Comparison of ENCODE assay signal across 1 cellular context in genomic region chr10:5692476-5693358, GRCh38.
TF ChIP-seq lines count a peak whose summit lies in the region.

No MANE protein-coding gene starts in this region.

TF ChIP-seq in K562, 482 proteins besides CTCF, POLR2A, EP300 and RAD21 (continued from another document and continues in another):
- TF ChIP-seq E2F6 (IDR thresholded peaks at IDR 0.05; ENCODE audit: borderline replicate concordance in 1 of 2, extremely low read depth in 1 of 2, insufficient read depth in 1 of 2, insufficient read length in 1 of 2, low read depth in 1 of 2, low read length in 1 of 2, poor library complexity in 1 of 2, severe bottlenecking in 1 of 2) (peak; percentile 78 to 93), PATZ1 (CRISPR knock-in tag; IDR thresholded peaks at IDR 0.05; ENCODE audit: borderline replicate concordance) (no peak), NRF1 (conservative IDR thresholded peaks at IDR 0.05 in 1 of 2, IDR thresholded peaks at IDR 0.05 in 1 of 2) (peak; percentile 77 to 81), TCF15 (CRISPR knock-in tag; IDR thresholded peaks at IDR 0.05) (0 out of 2 replicates have a peak, but pooled peaks have one; percentile 36), L3MBTL2 (IDR thresholded peaks at IDR 0.05) (peak; percentile 88), ZFPM2 (CRISPR knock-in tag; IDR thresholded peaks at IDR 0.05) (no peak), PHF8 (IDR thresholded peaks at IDR 0.05; ENCODE audit: borderline replicate concordance, low read length) (peak; percentile 51; the same call in 1 of the 2 replicates), FOXP1 (CRISPR knock-in tag; IDR thresholded peaks at IDR 0.05) (0 out of 2 replicates have a peak, but pooled peaks have one; percentile 42), DIDO1 (tag; IDR thresholded peaks at IDR 0.05; ENCODE audit: low read depth) (no peak), ARID1B (IDR thresholded peaks at IDR 0.05) (peak; percentile 12; the same call in 1 of the 2 replicates), GATAD2B (IDR thresholded peaks at IDR 0.05; ENCODE audit: borderline replicate concordance) (peak; percentile 68; the same call in 1 of the 2 replicates), TAF15 (IDR thresholded peaks at IDR 0.05; ENCODE audit: low read depth, low read length) (no peak), MTA2 (IDR thresholded peaks at IDR 0.05; ENCODE audit: low read depth) (no peak), HMGXB4 (CRISPR knock-in tag; IDR thresholded peaks at IDR 0.05) (peak; percentile 44; the same call in 1 of the 2 replicates), CTBP1 (IDR thresholded peaks at IDR 0.05; ENCODE audit: borderline replicate concordance) (peak; percentile 49; the same call in 1 of the 2 replicates), BCOR (IDR thresholded peaks at IDR 0.05) (peak; percentile 30; the same call in 1 of the 2 replicates), EP400 (IDR thresholded peaks at IDR 0.05) (peak; percentile 81), KAT8 (IDR thresholded peaks at IDR 0.05; ENCODE audit: low read depth) (no peak), CREB1 (IDR thresholded peaks at IDR 0.05) (peak; percentile 72), CREB1 (CRISPR knock-in tag; IDR thresholded peaks at IDR 0.05) (peak; percentile 70), CBX5 (IDR thresholded peaks at IDR 0.05; ENCODE audit: borderline replicate concordance, low read depth) (no peak), FOXK2 (conservative IDR thresholded peaks at IDR 0.05 in 1 of 2, IDR thresholded peaks at IDR 0.05 in 1 of 2; ENCODE audit: low read depth in 2 of 2) (peak; percentile 76 to 82), CCNT2 (IDR thresholded peaks at IDR 0.05; ENCODE audit: borderline replicate concordance, extremely low read depth, insufficient read length, low read depth, low read length) (peak; percentile 77), MTA1 (IDR thresholded peaks at IDR 0.05; ENCODE audit: borderline replicate concordance) (peak; percentile 75; the same call in 1 of the 2 replicates), THRA (IDR thresholded peaks at IDR 0.05) (no peak), AFF4 (CRISPR knock-in tag; IDR thresholded peaks at IDR 0.05) (peak; percentile 79), RNF2 (IDR thresholded peaks at IDR 0.05) (peak; percentile 66; the same call in 1 of the 2 replicates), HDAC2 (IDR thresholded peaks at IDR 0.05) (0 out of 2 replicates have a peak, but pooled peaks have one; percentile 53), NR2C2 (CRISPR knock-in tag; IDR thresholded peaks at IDR 0.05) (no peak), NR2C2 (tag; IDR thresholded peaks at IDR 0.05) (peak; percentile 38), CUX1 (CRISPR knock-in tag; IDR thresholded peaks at IDR 0.05) (no peak)
